23 cellular contexts compared by ENCODE assay signal in genomic region chr2:149167941-149168340, GRCh38.
DNase-seq lines count a peak whose midpoint lies in the region; ATAC-seq and TF ChIP-seq lines count a peak whose summit lies in the region.
"Had no signal": no experiment of that assay in that cellular context is flagged by ENCODE, and none has a peak within 500 bp of the region (broad histone marks: within the 10 kb centered on the region; RNA-seq: fewer than 3 reads in every experiment).

No MANE protein-coding gene starts in this region.

- peaks cover 14 to 24% (median 19%) of the 10 kb centered on the region in 4 donors for H3K4me1 Mint-ChIP-seq in naive thymus-derived CD8-positive, alpha-beta T cell

- ATAC-seq in RWPE2 (ENCODE audit: low read depth) (no peak), GM18861 (IDR thresholded peaks at IDR 0.05; ENCODE audit: unreplicated experiment) (no peak), GM18909 (IDR thresholded peaks at IDR 0.05; ENCODE audit: poor library complexity, unreplicated experiment) (no peak)
- no peak for ATAC-seq in naive thymus-derived CD8-positive, alpha-beta T cell
- ATAC-seq: GM23338, right cardiac atrium had no signal

- no peak overlapping the region for H2AFZ ChIP-seq in MM.1S (ENCODE audit: low read length)
- H2AFZ ChIP-seq: GM23338 had no signal

- peaks cover 0 to 9% (median 4%) of the 10 kb centered on the region in 9 donors for H3K9me3 Mint-ChIP-seq in naive thymus-derived CD8-positive, alpha-beta T cell
- H3K9me3 Mint-ChIP-seq: GM23338 had no signal

- H3K4me1 ChIP-seq in MM.1S (ENCODE audit: low read length) (peaks cover 20% of the 10 kb centered on the region), RWPE2 (ENCODE audit: insufficient read depth, poor library complexity, severe bottlenecking) (peaks cover 24% of the 10 kb centered on the region)
- H3K4me1 ChIP-seq: SJCRH30, uterus had no signal

- TF ChIP-seq CTCF in MM.1S (IDR thresholded peaks at IDR 0.05; ENCODE audit: low read length) (no peak), RWPE2 (IDR thresholded peaks at IDR 0.05; ENCODE audit: poor library complexity, severe bottlenecking) (no peak)

- H3F3A ChIP-seq in MM.1S (ENCODE audit: insufficient read depth, low read length) = no peaks in the 10 kb centered on the region; the same call in 1 of the 2 replicates

- H3K4me3 Mint-ChIP-seq in naive thymus-derived CD8-positive, alpha-beta T cell = peak overlapping the region in 7 of 10 donors; percentile 11 to 68 (median 37)
- H3K4me3 Mint-ChIP-seq: activated CD4-positive, alpha-beta memory T cell treated with anti-CD3 and anti-CD28 coated beads for 36 hours; B cell; GM23338; T-helper 1 cell treated with Interleukin-12 subunit alpha and Interleukin-12 subunit beta and Interleukin-4 antibody, amounts not matched to agents 30 μg/mL and 1 μg/mL, for 36 hours had no signal

- no peaks in the 10 kb centered on the region for H3K9me3 ChIP-seq in MM.1S (replicated peaks; ENCODE audit: insufficient read depth, low read length)
- H3K9me3 ChIP-seq in RWPE2 (ENCODE audit: severe bottlenecking) = no peaks in the 10 kb centered on the region
- H3K9me3 ChIP-seq: SJCRH30, uterus had no signal

- H4K20me1 ChIP-seq in MM.1S (ENCODE audit: insufficient read depth, low read length) = no peaks in the 10 kb centered on the region

- peak overlapping the region; percentile 14; the same call in 1 of the 2 replicates for H3K4me2 ChIP-seq in MM.1S (ENCODE audit: low read depth, low read length)
- H3K4me2 ChIP-seq: GM23338 had no signal

- H3K36me3 ChIP-seq in MM.1S (replicated peaks; ENCODE audit: insufficient read depth, low read length) = no peaks in the 10 kb centered on the region
- no peaks in the 10 kb centered on the region for H3K36me3 ChIP-seq in RWPE2 (ENCODE audit: low read depth)
- H3K36me3 ChIP-seq: SJCRH30, uterus had no signal

- peaks cover 0 to 8% (median 3%) of the 10 kb centered on the region in 3 donors for H3K36me3 Mint-ChIP-seq in naive thymus-derived CD8-positive, alpha-beta T cell

- H3K79me2 ChIP-seq in MM.1S (ENCODE audit: low read length) = no peaks in the 10 kb centered on the region

- H3K27me3 ChIP-seq in MM.1S (replicated peaks; ENCODE audit: insufficient read depth, low read length) (no peaks in the 10 kb centered on the region), RWPE2 (ENCODE audit: insufficient read depth, poor library complexity, severe bottlenecking) (no peaks in the 10 kb centered on the region)
- H3K27me3 ChIP-seq: SJCRH30, uterus had no signal

- peak overlapping the region in 8 of 10 donors; percentile 4 to 68 (median 21) for H3K27ac Mint-ChIP-seq in naive thymus-derived CD8-positive, alpha-beta T cell
- H3K27ac Mint-ChIP-seq: activated CD4-positive, alpha-beta memory T cell treated with anti-CD3 and anti-CD28 coated beads for 36 hours; GM23338; T-helper 1 cell treated with Interleukin-12 subunit alpha and Interleukin-12 subunit beta and Interleukin-4 antibody, amounts not matched to agents 30 μg/mL and 1 μg/mL, for 36 hours had no signal

- no peaks in the 10 kb centered on the region for H3K9me2 ChIP-seq in MM.1S (replicated peaks; ENCODE audit: insufficient read depth, low read length)

- H3K27me3 Mint-ChIP-seq in naive thymus-derived CD8-positive, alpha-beta T cell = peaks cover 7 to 20% (median 8%) of the 10 kb centered on the region in 5 donors

- H3K27ac ChIP-seq in MM.1S (ENCODE audit: low read length) (no peak overlapping the region), RWPE2 (ENCODE audit: poor library complexity, severe bottlenecking) (peak overlapping the region; percentile 5)
- H3K27ac ChIP-seq: 22Rv1, dorsolateral prefrontal cortex, SJCRH30, uterus had no signal

- H3K9ac ChIP-seq in MM.1S (ENCODE audit: low read length) = no peak overlapping the region

- POLR2A ChIA-PET in naive thymus-derived CD8-positive, alpha-beta T cell (lab: Charles Lee) = no interaction called here

- H3K4me3 ChIP-seq in MM.1S (ENCODE audit: low read length) (no peak overlapping the region), RWPE2 (ENCODE audit: severe bottlenecking) (no peak overlapping the region)
- H3K4me3 ChIP-seq: dorsolateral prefrontal cortex, GM23338, SJCRH30, uterus had no signal

- peak; percentile 5 for DNase-seq in SKM-1 treated with dmso at 0.1 percent for 144 hours (lab: John Stamatoyannopoulos, UW; ENCODE audit: unreplicated experiment)
- no peak for DNase-seq in SKM-1 (lab: John Stamatoyannopoulos, UW; ENCODE audit: unreplicated experiment)
- DNase-seq in MM.1S = no peak
- no peak for DNase-seq in RWPE2 (ENCODE audit: low spot score)
- DNase-seq in naive thymus-derived CD8-positive, alpha-beta T cell = no peak
- DNase-seq in GDM1 (lab: John Stamatoyannopoulos, UW) = no peak
- DNase-seq: anterior cingulate cortex, Calu3, dorsolateral prefrontal cortex, kidney glomerular epithelial cell, NCI-H1105, NCI-H2107, NCI-H510A, uterus had no signal
